In the genomic region with DNA sequence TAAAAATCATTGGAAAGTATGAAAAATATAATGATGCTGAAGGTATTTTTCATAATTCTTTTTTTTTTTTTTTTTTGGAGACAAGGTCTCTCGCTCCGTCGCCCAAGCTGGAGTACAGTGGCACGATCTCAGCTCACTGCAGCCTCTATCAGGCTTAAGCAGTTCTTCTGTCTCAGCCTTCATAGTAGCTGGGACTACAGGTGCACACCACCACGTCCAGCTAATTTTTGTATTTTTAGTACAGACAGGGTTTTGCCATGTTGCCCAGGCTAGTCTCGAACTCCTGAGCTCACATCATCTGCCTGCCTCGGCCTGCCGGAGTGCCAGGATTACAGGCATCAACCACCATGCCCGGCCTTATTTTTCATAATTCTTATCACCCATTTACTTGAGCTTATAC, we compare ENCODE assay signal across 11 cellular contexts. TPM values are rescaled to one million over a fixed set of nuclear protein-coding genes. Genes with fewer than 3 reads are reported as not detected.
DNase-seq lines count a peak whose midpoint lies in the region; ATAC-seq and TF ChIP-seq lines count a peak whose summit lies in the region.
"Had no signal": no experiment of that assay in that cellular context is flagged by ENCODE, and none has a peak within 500 bp of the region (broad histone marks: within the 10 kb centered on the region; RNA-seq: fewer than 3 reads in every experiment).

No MANE protein-coding gene starts in this region.

- H2BK12ac ChIP-seq in mesenchymal stem cell (ENCODE audit: low read length in 2 of 2), result no peak overlapping the region

- ATAC-seq in left ventricle myocardium superior (no peak), GM21360 (IDR thresholded peaks at IDR 0.05; ENCODE audit: unreplicated experiment) (no peak)

- no peak overlapping the region for H2AK5ac ChIP-seq in mesenchymal stem cell (ENCODE audit: low read length, severe bottlenecking)

- H3K9me3 ChIP-seq in left ventricle myocardium inferior (replicated peaks) (no peaks in the 10 kb centered on the region), adrenal gland (replicated peaks in 1 of 3) (no peaks in the 10 kb centered on the region), muscle layer of duodenum (ENCODE audit: control insufficient read depth in 1 of 2, low read length in 2 of 2) (no peaks in the 10 kb centered on the region), mesenchymal stem cell (ENCODE audit: control insufficient read depth, low read length) (no peaks in the 10 kb centered on the region)

- H3K4me2 ChIP-seq in mesenchymal stem cell (ENCODE audit: low read length, poor library complexity, severe bottlenecking), result no peak overlapping the region

- intact Hi-C loops in left ventricle myocardium inferior (cut with micrococcal nuclease) (no loop called here), left ventricle myocardium superior (cut with micrococcal nuclease) (no loop called here), adrenal gland (cut with DNase I) (no loop called here)

- H3K18ac ChIP-seq in mesenchymal stem cell (ENCODE audit: low read depth in 1 of 2, low read length in 2 of 2), result no peak overlapping the region

- H3K9ac ChIP-seq in mesenchymal stem cell (ENCODE audit: low read length), result no peak overlapping the region

- H3K23ac ChIP-seq in mesenchymal stem cell (ENCODE audit: low read length in 2 of 2), result no peak overlapping the region

- 80 to 91% (median 84%) methylated on average over 9 of the region's 9 CpGs for WGBS in adrenal gland, 4 donors
- WGBS in urinary bladder, result 54% methylated on average over 9 of the region's 9 CpGs
- 96% methylated on average over 8 of the region's 9 CpGs for WGBS in mesenchymal stem cell

- H3K79me1 ChIP-seq in mesenchymal stem cell (replicated peaks; ENCODE audit: low read length, poor library complexity, severe bottlenecking), result peaks cover 25% of the 10 kb centered on the region

- no peak overlapping the region for H2BK5ac ChIP-seq in mesenchymal stem cell (ENCODE audit: low read depth, low read length, poor library complexity, severe bottlenecking)

- TF ChIP-seq CTCF in left ventricle myocardium inferior (IDR thresholded peaks at IDR 0.05; ENCODE audit: borderline replicate concordance) (no peak), adrenal gland (IDR thresholded peaks at IDR 0.05) (no peak)

- TF ChIP-seq POLR2A in adrenal gland (IDR thresholded peaks at IDR 0.05), result no peak

- H3K14ac ChIP-seq in mesenchymal stem cell (ENCODE audit: low read length in 2 of 2), result no peak overlapping the region

- H3K4me1 ChIP-seq in left ventricle myocardium inferior (peaks cover 58% of the 10 kb centered on the region), adrenal gland (replicated peaks in 1 of 2) (peaks cover 7 to 78% of the 10 kb centered on the region in 2 donors), muscle layer of duodenum (ENCODE audit: control insufficient read depth in 1 of 2, insufficient read depth in 2 of 2, low read length in 2 of 2) (peaks cover 15 to 37% of the 10 kb centered on the region in 2 donors), urinary bladder (ENCODE audit: insufficient read depth) (no peaks in the 10 kb centered on the region), mesenchymal stem cell (ENCODE audit: control insufficient read depth, insufficient read depth, low read depth, low read length) (peaks cover 7% of the 10 kb centered on the region)

- H4K91ac ChIP-seq in mesenchymal stem cell (ENCODE audit: low read length), result no peak overlapping the region

- DNase-seq in left ventricle myocardium inferior, result no peak
- DNase-seq in left ventricle myocardium superior, result no peak
- no peak for DNase-seq in adrenal gland
- no peak for DNase-seq in NCI-H510A (lab: John Stamatoyannopoulos, UW)
- no peak for DNase-seq in mesenchymal stem cell
- DNase-seq: activated effector memory CD4-positive, alpha-beta T cell treated with anti-CD3 and anti-CD28 coated beads, Interleukin-2, amount 50 U/mL, for 16 hours; Karpas-422; NCI-H345 had no signal

- H4K8ac ChIP-seq in mesenchymal stem cell (ENCODE audit: low read length), result no peak overlapping the region

- no peak overlapping the region for H2BK15ac ChIP-seq in mesenchymal stem cell (ENCODE audit: low read depth, poor library complexity, severe bottlenecking)

- H3K4ac ChIP-seq in mesenchymal stem cell (ENCODE audit: low read depth in 1 of 2, low read length in 2 of 2), result no peak overlapping the region

- peak overlapping the region; percentile 74 for H3K27ac ChIP-seq in left ventricle myocardium inferior (replicated peaks)
- H3K27ac ChIP-seq in adrenal gland, result peak overlapping the region in 4 of 5 donors; percentile 31 to 84 (median 73)
- peak overlapping the region; percentile 95 for H3K27ac ChIP-seq in muscle layer of duodenum (ENCODE audit: low read length)
- H3K27ac ChIP-seq in urinary bladder (ENCODE audit: low read depth), result peak overlapping the region; percentile 83
- H3K27ac ChIP-seq in mesenchymal stem cell (ENCODE audit: low read length, poor library complexity, severe bottlenecking), result no peak overlapping the region

- H3K27me3 ChIP-seq in left ventricle myocardium inferior (ENCODE audit: low read depth) (no peaks in the 10 kb centered on the region), adrenal gland (no peaks in the 10 kb centered on the region), muscle layer of duodenum (ENCODE audit: low read depth, low read length) (no peaks in the 10 kb centered on the region), mesenchymal stem cell (ENCODE audit: control insufficient read depth in 1 of 2, insufficient read depth in 1 of 2, low read length in 2 of 2) (no peaks in the 10 kb centered on the region)

- H2AFZ ChIP-seq in mesenchymal stem cell (ENCODE audit: low read depth, low read length), result no peak overlapping the region

- H3K36me3 ChIP-seq in left ventricle myocardium inferior, result peaks cover 8% of the 10 kb centered on the region
- H3K36me3 ChIP-seq in adrenal gland (replicated peaks in 1 of 2), result no peaks in the 10 kb centered on the region
- no peaks in the 10 kb centered on the region for H3K36me3 ChIP-seq in muscle layer of duodenum (ENCODE audit: control insufficient read depth in 1 of 2, insufficient read depth in 2 of 2, low read length in 2 of 2)
- H3K36me3 ChIP-seq in urinary bladder (ENCODE audit: insufficient read depth), result no peaks in the 10 kb centered on the region
- H3K36me3 ChIP-seq in mesenchymal stem cell (ENCODE audit: control insufficient read depth in 1 of 2, insufficient read depth in 2 of 2, low read depth in 1 of 2, low read length in 2 of 2), result no peaks in the 10 kb centered on the region

- H3K4me3 ChIP-seq in left ventricle myocardium inferior, result peak overlapping the region; percentile 19
- no peak overlapping the region for H3K4me3 ChIP-seq in adrenal gland
- H3K4me3 ChIP-seq in muscle layer of duodenum (ENCODE audit: low read depth in 1 of 2, low read length in 2 of 2), result no peak overlapping the region
- H3K4me3 ChIP-seq in urinary bladder (ENCODE audit: low read depth, low read length), result no peak overlapping the region
- no peak overlapping the region for H3K4me3 ChIP-seq in mesenchymal stem cell (ENCODE audit: insufficient read depth in 1 of 2, low read depth in 1 of 2, low read length in 2 of 2)

- H2BK120ac ChIP-seq in mesenchymal stem cell (ENCODE audit: low read depth, low read length), result no peak overlapping the region

RNA-seq across cellular contexts. Expression of a gene that starts 13.3 kb away (rescaled TPM):
- total RNA-seq in left ventricle myocardium inferior, result 15.0 TPM
- total RNA-seq in left ventricle myocardium superior, result 15.1 TPM
- total RNA-seq in adrenal gland, result 10 to 100 TPM; 25.4 to 52.8 (median 38.9) TPM
- polyA plus RNA-seq in adrenal gland, result 10 to 100 TPM; 15.0 to 55.9 (median 20.1) TPM
- total RNA-seq in urinary bladder, result 17.0 TPM
- 47.3 TPM for polyA plus RNA-seq in urinary bladder
- 24.8 TPM for polyA plus RNA-seq in mesenchymal stem cell (2013, experiment 1 of 2)
- polyA plus RNA-seq in mesenchymal stem cell (2013, experiment 2 of 2), result 25.6 TPM
